In genomic region chr19:1017115-1017905, GRCh38 we compare ENCODE assay signal across 10 cellular contexts. TPM values are rescaled to one million over a fixed set of nuclear protein-coding genes. Genes with fewer than 3 reads are reported as not detected.
DNase-seq lines count a peak whose midpoint lies in the region; ATAC-seq, FAIRE-seq and TF ChIP-seq lines count a peak whose summit lies in the region.
"Had no signal": no experiment of that assay in that cellular context is flagged by ENCODE, and none has a peak within 500 bp of the region (broad histone marks: within the 10 kb centered on the region; RNA-seq: fewer than 3 reads in every experiment).

No MANE protein-coding gene starts in this region.

- TF ChIP-seq CTCF in kidney (IDR thresholded peaks at IDR 0.05; ENCODE audit: borderline replicate concordance, extremely low read depth, insufficient read depth) (no peak), thoracic aorta (IDR thresholded peaks at IDR 0.05) (no peak)

- no peak for FAIRE-seq in kidney (lab: Jason Lieb, UNC)

- peaks cover 39% of the 10 kb centered on the region for H3K4me1 Mint-ChIP-seq in activated naive CD4-positive, alpha-beta T cell treated with anti-CD3 and anti-CD28 coated beads, Interleukin-2, amount 10 ng/mL, durations not matched to agents 7 days and 5 days
- peaks cover 19% of the 10 kb centered on the region for H3K4me1 Mint-ChIP-seq in activated T-helper 2 cell treated with anti-CD3 and anti-CD28 coated beads, Interferon-gamma antibody, Interleukin-2, Interleukin-4, amounts not matched to agents 10 μg/mL and 5 μg/mL and 100 μg/mL, durations not matched to agents 14 hours and 24 hours and 36 hours (ENCODE audit: low read depth)

- H3K36me3 ChIP-seq in kidney (ENCODE audit: control insufficient read depth in 1 of 2, insufficient read depth in 2 of 2, low read length in 2 of 2), result peaks cover 0 to 10% of the 10 kb centered on the region in 2 donors
- peaks cover 19% of the 10 kb centered on the region for H3K36me3 ChIP-seq in thoracic aorta

- no peaks in the 10 kb centered on the region for H3K9me3 Mint-ChIP-seq in activated naive CD4-positive, alpha-beta T cell treated with anti-CD3 and anti-CD28 coated beads, Interleukin-2, amount 10 ng/mL, durations not matched to agents 7 days and 5 days
- no peaks in the 10 kb centered on the region for H3K9me3 Mint-ChIP-seq in activated T-helper 2 cell treated with anti-CD3 and anti-CD28 coated beads, Interferon-gamma antibody, Interleukin-2, Interleukin-4, amounts not matched to agents 10 μg/mL and 5 μg/mL and 100 μg/mL, durations not matched to agents 14 hours and 24 hours and 36 hours

- ATAC-seq in thoracic aorta (ENCODE audit: insufficient number of reproducible peaks, low FRiP score, low read depth) (no peak), GM21381 (IDR thresholded peaks at IDR 0.05; ENCODE audit: unreplicated experiment) (no peak), HG03135 (IDR thresholded peaks at IDR 0.05; ENCODE audit: unreplicated experiment) (no peak)

- peaks cover 3% of the 10 kb centered on the region for H3K27me3 Mint-ChIP-seq in activated naive CD4-positive, alpha-beta T cell treated with anti-CD3 and anti-CD28 coated beads, Interleukin-2, amount 10 ng/mL, durations not matched to agents 7 days and 5 days
- no peaks in the 10 kb centered on the region for H3K27me3 Mint-ChIP-seq in activated T-helper 2 cell treated with anti-CD3 and anti-CD28 coated beads, Interferon-gamma antibody, Interleukin-2, Interleukin-4, amounts not matched to agents 10 μg/mL and 5 μg/mL and 100 μg/mL, durations not matched to agents 14 hours and 24 hours and 36 hours (ENCODE audit: low read depth)

- peaks cover 17% of the 10 kb centered on the region for H3K36me3 Mint-ChIP-seq in activated naive CD4-positive, alpha-beta T cell treated with anti-CD3 and anti-CD28 coated beads, Interleukin-2, amount 10 ng/mL, durations not matched to agents 7 days and 5 days
- H3K36me3 Mint-ChIP-seq in activated T-helper 2 cell treated with anti-CD3 and anti-CD28 coated beads, Interferon-gamma antibody, Interleukin-2, Interleukin-4, amounts not matched to agents 10 μg/mL and 5 μg/mL and 100 μg/mL, durations not matched to agents 14 hours and 24 hours and 36 hours (ENCODE audit: low read depth), result peaks cover 9% of the 10 kb centered on the region

- no peak overlapping the region for H3K4me3 Mint-ChIP-seq in activated naive CD4-positive, alpha-beta T cell treated with anti-CD3 and anti-CD28 coated beads, Interleukin-2, amount 10 ng/mL, durations not matched to agents 7 days and 5 days
- peak overlapping the region; percentile 21 for H3K4me3 Mint-ChIP-seq in activated T-helper 2 cell treated with anti-CD3 and anti-CD28 coated beads, Interferon-gamma antibody, Interleukin-2, Interleukin-4, amounts not matched to agents 10 μg/mL and 5 μg/mL and 100 μg/mL, durations not matched to agents 14 hours and 24 hours and 36 hours (ENCODE audit: low read depth)

- CTCF ChIA-PET in activated naive CD4-positive, alpha-beta T cell treated with anti-CD3 and anti-CD28 coated beads, Interleukin-2, amount 10 ng/mL, durations not matched to agents 7 days and 5 days (lab: Charles Lee), result interaction anchor here (1.1 kb wide), 1 partner anchor 13 kb away, joined by 4 read pairs; no protein-coding TSS in a partner anchor

- peaks cover 8 to 46% of the 10 kb centered on the region in 2 donors for H3K4me1 ChIP-seq in kidney (ENCODE audit: control insufficient read depth in 1 of 2, insufficient read depth in 1 of 2, low read depth in 1 of 2, low read length in 2 of 2)
- H3K4me1 ChIP-seq in thoracic aorta (ENCODE audit: control insufficient read depth in 1 of 2, low read depth in 2 of 2), result peaks cover 48 to 57% of the 10 kb centered on the region in 2 donors

- H3K9me3 ChIP-seq in kidney (ENCODE audit: control insufficient read depth in 1 of 2, low read length in 2 of 2), result no peaks in the 10 kb centered on the region
- H3K9me3 ChIP-seq in thoracic aorta, result no peaks in the 10 kb centered on the region

- no peak overlapping the region for H3K4me3 ChIP-seq in kidney (ENCODE audit: low read length in 2 of 2)
- peak overlapping the region; percentile 38 for H3K4me3 ChIP-seq in thoracic aorta

- no peak for DNase-seq in activated naive CD4-positive, alpha-beta T cell treated with anti-CD3 and anti-CD28 coated beads, Interleukin-2, amount 10 ng/mL, durations not matched to agents 7 days and 5 days
- DNase-seq in activated naive CD4-positive, alpha-beta T cell treated with anti-CD3 and anti-CD28 coated beads, Interleukin-2, amount 50 U/mL, for 16 hours, result no peak
- DNase-seq in activated T-helper 2 cell treated with anti-CD3 and anti-CD28 coated beads, Interferon-gamma antibody, Interleukin-2, Interleukin-4, amounts not matched to agents 10 μg/mL and 5 μg/mL and 100 μg/mL, durations not matched to agents 14 hours and 24 hours and 36 hours (ENCODE audit: low spot score), result no peak
- DNase-seq in kidney (peak; percentile 84), thoracic aorta (ENCODE audit: low spot score) (no peak), retina (no peak)
- DNase-seq: DMS153 had no signal

- H3K27ac Mint-ChIP-seq in activated naive CD4-positive, alpha-beta T cell treated with anti-CD3 and anti-CD28 coated beads, Interleukin-2, amount 10 ng/mL, durations not matched to agents 7 days and 5 days, result peak overlapping the region; percentile 45
- peak overlapping the region; percentile 52 for H3K27ac Mint-ChIP-seq in activated T-helper 2 cell treated with anti-CD3 and anti-CD28 coated beads, Interferon-gamma antibody, Interleukin-2, Interleukin-4, amounts not matched to agents 10 μg/mL and 5 μg/mL and 100 μg/mL, durations not matched to agents 14 hours and 24 hours and 36 hours

- no peak overlapping the region for H3K9ac ChIP-seq in kidney (ENCODE audit: low read length in 2 of 2)

- intact Hi-C loops in activated T-helper 2 cell treated with anti-CD3 and anti-CD28 coated beads, Interferon-gamma antibody, Interleukin-2, Interleukin-4, amounts not matched to agents 10 μg/mL and 5 μg/mL and 100 μg/mL, durations not matched to agents 14 hours and 24 hours and 36 hours (cut with micrococcal nuclease), result no loop called here
- intact Hi-C loops in kidney (cut with DNase I), result no loop called here

- no peaks in the 10 kb centered on the region for H3K27me3 ChIP-seq in thoracic aorta (replicated peaks; ENCODE audit: insufficient read depth)

- peak overlapping the region in 1 of 2 donors; percentile 11 for H3K27ac ChIP-seq in kidney (ENCODE audit: low read depth in 2 of 2, low read length in 2 of 2)
- no peak overlapping the region for H3K27ac ChIP-seq in thoracic aorta

RNA-seq across cellular contexts. Expression of gene TMEM259, which starts 3.6 kb away (rescaled TPM):
- 137 and 138 TPM in 2 replicates for total RNA-seq in activated T-helper 2 cell treated with anti-CD3 and anti-CD28 coated beads, Interferon-gamma antibody, Interleukin-2, Interleukin-4, amounts not matched to agents 10 μg/mL and 5 μg/mL and 100 μg/mL, durations not matched to agents 14 hours and 24 hours and 36 hours
- 180 TPM for total RNA-seq in kidney
- 129 TPM for polyA plus RNA-seq in kidney (ENCODE audit: insufficient read depth, low read depth, low replicate concordance)
- 100 to 1,000 TPM; 183 to 267 TPM for total RNA-seq in thoracic aorta

RNA-seq across cellular contexts. Expression of gene RNU6-2, which starts 4.0 kb away (rescaled TPM):
- total RNA-seq in activated T-helper 2 cell treated with anti-CD3 and anti-CD28 coated beads, Interferon-gamma antibody, Interleukin-2, Interleukin-4, amounts not matched to agents 10 μg/mL and 5 μg/mL and 100 μg/mL, durations not matched to agents 14 hours and 24 hours and 36 hours, result not detected in 2 replicates
- total RNA-seq in kidney (not detected), thoracic aorta (not detected)
- polyA plus RNA-seq in kidney (ENCODE audit: insufficient read depth, low read depth, low replicate concordance), result not detected
- total RNA-seq: lung microvascular endothelial cell had no signal

RNA-seq across cellular contexts. Expression of gene CNN2, which starts 9.1 kb away (rescaled TPM):
- 160 and 163 TPM in 2 replicates for total RNA-seq in activated T-helper 2 cell treated with anti-CD3 and anti-CD28 coated beads, Interferon-gamma antibody, Interleukin-2, Interleukin-4, amounts not matched to agents 10 μg/mL and 5 μg/mL and 100 μg/mL, durations not matched to agents 14 hours and 24 hours and 36 hours
- total RNA-seq in kidney (131 TPM), thoracic aorta (100 to 1,000 TPM in 1 of 2 donors, 10 to 100 TPM in 1; 96.9 to 193 TPM)
- 64.1 TPM for polyA plus RNA-seq in kidney (ENCODE audit: insufficient read depth, low read depth, low replicate concordance)

RNA-seq across cellular contexts. Expression of gene GRIN3B, which starts 17.1 kb away (rescaled TPM):
- 0.11 TPM in 1 of 2 replicates, not detected in the other for total RNA-seq in activated T-helper 2 cell treated with anti-CD3 and anti-CD28 coated beads, Interferon-gamma antibody, Interleukin-2, Interleukin-4, amounts not matched to agents 10 μg/mL and 5 μg/mL and 100 μg/mL, durations not matched to agents 14 hours and 24 hours and 36 hours
- total RNA-seq in kidney (0.44 TPM), thoracic aorta (under 1 TPM in 1 of 2 donors, not detected in 1; 0.14 TPM)
- 0.15 TPM for polyA plus RNA-seq in kidney (ENCODE audit: insufficient read depth, low read depth, low replicate concordance)

RNA-seq across cellular contexts. Expression of gene ABCA7, which starts 22.6 kb away (rescaled TPM):
- 17.2 and 19.6 TPM in 2 replicates for total RNA-seq in activated T-helper 2 cell treated with anti-CD3 and anti-CD28 coated beads, Interferon-gamma antibody, Interleukin-2, Interleukin-4, amounts not matched to agents 10 μg/mL and 5 μg/mL and 100 μg/mL, durations not matched to agents 14 hours and 24 hours and 36 hours
- total RNA-seq in kidney (20.4 TPM), thoracic aorta (1 to 10 TPM; 6.0 to 7.0 TPM)
- polyA plus RNA-seq in kidney (ENCODE audit: insufficient read depth, low read depth, low replicate concordance), result 11.7 TPM
